Comparison of ENCODE assay signal across 9 cellular contexts in genomic region chr17:596763-597644, GRCh38.
DNase-seq lines count a peak whose midpoint lies in the region; ATAC-seq, FAIRE-seq and TF ChIP-seq lines count a peak whose summit lies in the region.
"Had no signal": no experiment of that assay in that cellular context is flagged by ENCODE, and none has a peak within 500 bp of the region (broad histone marks: within the 10 kb centered on the region; RNA-seq: fewer than 3 reads in every experiment).

No MANE protein-coding gene starts in this region.

- peak overlapping the region; percentile 19 for H3K27ac Mint-ChIP-seq in mesothelial cell of epicardium
- H3K27ac Mint-ChIP-seq: T-cell had no signal

- H3K9me3 ChIP-seq in left ventricle myocardium inferior (replicated peaks): no peaks in the 10 kb centered on the region

- TF ChIP-seq CTCF in left ventricle myocardium inferior (IDR thresholded peaks at IDR 0.05; ENCODE audit: borderline replicate concordance) (no peak), mesothelial cell of epicardium (IDR thresholded peaks at IDR 0.05; ENCODE audit: unreplicated experiment) (no peak)

- ATAC-seq in HG03520 (IDR thresholded peaks at IDR 0.05; ENCODE audit: unreplicated experiment): no peak
- no peak for ATAC-seq in GM18861 (IDR thresholded peaks at IDR 0.05; ENCODE audit: unreplicated experiment)
- ATAC-seq: T-cell had no signal

- H3K4me1 ChIP-seq in left ventricle myocardium inferior: peaks cover 32% of the 10 kb centered on the region

- no peak for TF ChIP-seq POLR2A in GM12891 (IDR thresholded peaks at IDR 0.05; ENCODE audit: low read depth, low read length)

- H3K27ac ChIP-seq in left ventricle myocardium inferior (replicated peaks): peak overlapping the region; percentile 35

- H3K4me3 ChIP-seq in left ventricle myocardium inferior: no peak overlapping the region

- peaks cover 3% of the 10 kb centered on the region for H3K9me3 Mint-ChIP-seq in mesothelial cell of epicardium
- H3K9me3 Mint-ChIP-seq: T-cell had no signal

- H3K4me1 Mint-ChIP-seq in mesothelial cell of epicardium: peaks cover 16% of the 10 kb centered on the region
- H3K4me1 Mint-ChIP-seq: T-cell had no signal

- H3K36me3 ChIP-seq in left ventricle myocardium inferior: peaks cover 20% of the 10 kb centered on the region

- no peak for FAIRE-seq in GM12891 (lab: Jason Lieb, UNC)

- no peaks in the 10 kb centered on the region for H3K27me3 Mint-ChIP-seq in mesothelial cell of epicardium (ENCODE audit: low read depth)
- H3K27me3 Mint-ChIP-seq: T-cell had no signal

- no peak overlapping the region for H3K4me3 Mint-ChIP-seq in mesothelial cell of epicardium
- H3K4me3 Mint-ChIP-seq: T-cell had no signal

- intact Hi-C loops in left ventricle myocardium inferior (cut with micrococcal nuclease): no loop called here
- intact Hi-C loops in cardiac septum (cut with DNase I): no loop called here

- H3K36me3 Mint-ChIP-seq in mesothelial cell of epicardium: peaks cover 26% of the 10 kb centered on the region

- no peaks in the 10 kb centered on the region for H3K27me3 ChIP-seq in left ventricle myocardium inferior (ENCODE audit: low read depth)

- DNase-seq in left ventricle myocardium inferior (no peak), cardiac septum (ENCODE audit: low spot score) (no peak), amniotic epithelial cell (ENCODE audit: low read depth) (peak; percentile 82), mesothelial cell of epicardium (ENCODE audit: low spot score in 2 of 2, unreplicated experiment in 2 of 2) (no peak), NCI-H2107 (lab: John Stamatoyannopoulos, UW) (no peak), GM12891 (ENCODE audit: insufficient read length, low spot score) (no peak)
- DNase-seq: T-cell had no signal

TF ChIP-seq in GM12891, 5 proteins besides CTCF, POLR2A, EP300 and RAD21:
- TF ChIP-seq TAF1 (IDR thresholded peaks at IDR 0.05; ENCODE audit: low read depth, low read length) (no peak), PAX5 (IDR thresholded peaks at IDR 0.05; ENCODE audit: insufficient read depth, low read length, severe bottlenecking) (no peak), POLR2AphosphoS5 (IDR thresholded peaks at IDR 0.05; ENCODE audit: low read depth, low read length) (no peak), POU2F2 (IDR thresholded peaks at IDR 0.05; ENCODE audit: low read depth, low read length) (no peak), SPI1 (IDR thresholded peaks at IDR 0.05; ENCODE audit: low read depth, low read length) (no peak)
